Comparison of ENCODE assay signal across 23 cellular contexts in the genomic region with DNA sequence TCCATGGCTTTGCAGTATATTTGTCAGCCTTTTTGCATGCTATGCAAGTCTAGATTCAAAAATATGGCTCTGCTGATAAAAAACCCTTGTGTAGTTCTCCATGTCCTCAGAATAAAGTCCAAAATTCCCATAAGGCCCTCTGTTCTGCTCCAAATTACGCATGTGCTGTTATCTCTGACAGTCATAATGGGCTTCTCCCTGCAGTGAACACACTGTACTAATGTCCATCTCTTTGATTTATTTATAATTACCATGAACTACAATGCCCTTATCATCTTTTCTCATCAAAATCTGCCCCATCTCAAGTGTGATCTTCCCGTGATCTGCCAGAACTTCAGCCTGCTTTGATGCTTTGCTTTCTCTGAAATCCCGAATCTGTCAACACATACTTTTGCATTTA.
"Had no signal": no experiment of that assay in that cellular context is flagged by ENCODE, and none has a peak within 500 bp of the region (broad histone marks: within the 10 kb centered on the region; RNA-seq: fewer than 3 reads in every experiment).

No MANE protein-coding gene starts in this region.

- H3K27ac ChIP-seq: neutrophil, pancreas, psoas muscle, right lobe of liver, sigmoid colon, stomach, thoracic aorta, thyroid gland, tibial nerve, upper lobe of left lung, vagina had no signal

- H3K27me3 ChIP-seq: neutrophil, pancreas, right lobe of liver, sigmoid colon, stomach, thyroid gland, tibial nerve, upper lobe of left lung, vagina had no signal

- H3K9me3 ChIP-seq: neutrophil, pancreas, psoas muscle, right lobe of liver, sigmoid colon, stomach, thoracic aorta, thyroid gland, tibial nerve, upper lobe of left lung, vagina had no signal

- H3K36me3 ChIP-seq: neutrophil, pancreas, right lobe of liver, sigmoid colon, stomach, thoracic aorta, thyroid gland, tibial nerve, upper lobe of left lung, vagina had no signal

- H3K4me3 ChIP-seq: pancreas, psoas muscle, right lobe of liver, sigmoid colon, stomach, thoracic aorta, thyroid gland, tibial nerve, upper lobe of left lung, vagina had no signal

- DNase-seq: nephron progenitor cell; nucleus accumbens; pancreas; posterior cingulate gyrus; psoas muscle; right cardiac atrium; right lobe of liver; sigmoid colon; small intestine; stimulated activated CD4-positive, alpha-beta T cell treated with anti-CD3 and anti-CD28 coated beads, Interleukin-15, amount 100 ng/mL, for 24 hours; stimulated activated CD4-positive, alpha-beta T cell treated with anti-CD3 and anti-CD28 coated beads, Interleukin-2, amount 100 ng/mL, for 24 hours; stimulated activated CD4-positive, alpha-beta T cell treated with anti-CD3 and anti-CD28 coated beads, Interleukin-2, amount 100 ng/mL, for 48 hours; stimulated activated CD4-positive, alpha-beta T cell treated with anti-CD3 and anti-CD28 coated beads, Interleukin-4, amount 100 ng/mL, for 24 hours; stimulated activated naive B cell treated with anti-CD40 and anti-IgM and Interleukin-4, amounts not matched to agents 10 μg/mL and 1 μg/mL and 100 μg/mL, for 72 hours; stimulated activated naive CD4-positive, alpha-beta T cell treated with Interleukin-2 at 50 U/mL for 16 hours; stomach; thyroid gland; upper lobe of left lung had no signal

- FAIRE-seq: pancreas, small intestine, urothelium cell line had no signal

- H3K4me1 ChIP-seq: pancreas, psoas muscle, right lobe of liver, stomach, thyroid gland, tibial nerve, upper lobe of left lung, vagina had no signal
